23 cellular contexts compared by ENCODE assay signal in genomic region chr5:76289692-76290091, GRCh38.
"Had no signal": no experiment of that assay in that cellular context is flagged by ENCODE, and none has a peak within 500 bp of the region (broad histone marks: within the 10 kb centered on the region; RNA-seq: fewer than 3 reads in every experiment).

No MANE protein-coding gene starts in this region.

- H3K9me3 Mint-ChIP-seq: memory B cell; naive thymus-derived CD4-positive, alpha-beta T cell; natural killer cell treated with Interleukin-12 subunit alpha and Interleukin-12 subunit beta and Interleukin-15 and Interleukin-18, amount 100 ng/mL, for 72 hours; stimulated activated naive B cell treated with anti-CD40 and anti-IgM and Interleukin-4, amounts not matched to agents 10 μg/mL and 1 μg/mL and 100 μg/mL, for 72 hours had no signal

- H3K4me2 ChIP-seq: hepatocyte had no signal

- H2AFZ ChIP-seq: hepatocyte had no signal

- H3K9me3 ChIP-seq: left ventricle myocardium inferior, mucosa of descending colon, ovary, right atrium auricular region, stomach, testis, thyroid gland, transverse colon, upper lobe of right lung had no signal

- DNase-seq: islet precursor cell; left ventricle myocardium inferior; midbrain; mucosa of descending colon; naive thymus-derived CD4-positive, alpha-beta T cell; ovary; stimulated activated CD4-positive, alpha-beta T cell treated with anti-CD3 and anti-CD28 coated beads, Interleukin-12 subunit alpha, Interleukin-12 subunit beta, amount 100 ng/mL, for 4 hours; stimulated activated CD4-positive, alpha-beta T cell treated with anti-CD3 and anti-CD28 coated beads, Interleukin-15, amount 100 ng/mL, for 24 hours; stimulated activated CD4-positive, alpha-beta T cell treated with anti-CD3 and anti-CD28 coated beads, Interleukin-2, amount 100 ng/mL, for 24 hours; stimulated activated CD4-positive, alpha-beta T cell treated with anti-CD3 and anti-CD28 coated beads, Interleukin-4, amount 100 ng/mL, for 1 hour; stimulated activated naive B cell treated with anti-CD40 and anti-IgM and Interleukin-4, amounts not matched to agents 10 μg/mL and 1 μg/mL and 100 μg/mL, for 72 hours; stimulated activated naive CD8-positive, alpha-beta T cell treated with anti-CD3 and anti-CD28 coated beads, Interleukin-15, Interleukin-2, amounts not matched to agents 100 U/mL and 50 U/mL, for 24 hours; testis; transverse colon; upper lobe of right lung had no signal

- H3K4me3 Mint-ChIP-seq: memory B cell; naive thymus-derived CD4-positive, alpha-beta T cell; natural killer cell treated with Interleukin-12 subunit alpha and Interleukin-12 subunit beta and Interleukin-15 and Interleukin-18, amount 100 ng/mL, for 72 hours; stimulated activated naive B cell treated with anti-CD40 and anti-IgM and Interleukin-4, amounts not matched to agents 10 μg/mL and 1 μg/mL and 100 μg/mL, for 72 hours had no signal

- H3K27ac ChIP-seq: hepatocyte, left ventricle myocardium inferior, ovary, right atrium auricular region, skin epidermis, testis, transverse colon, upper lobe of right lung had no signal

- H3K27ac Mint-ChIP-seq: memory B cell; natural killer cell treated with Interleukin-12 subunit alpha and Interleukin-12 subunit beta and Interleukin-15 and Interleukin-18, amount 100 ng/mL, for 72 hours; stimulated activated naive B cell treated with anti-CD40 and anti-IgM and Interleukin-4, amounts not matched to agents 10 μg/mL and 1 μg/mL and 100 μg/mL, for 72 hours had no signal

- H3K4me3 ChIP-seq: hepatocyte, left ventricle myocardium inferior, lung, mucosa of descending colon, ovary, right atrium auricular region, skin epidermis, stomach, testis, thyroid gland, transverse colon, upper lobe of right lung had no signal

- H3K79me2 ChIP-seq: hepatocyte had no signal

- H3K4me1 ChIP-seq: left ventricle myocardium inferior, right atrium auricular region, testis, upper lobe of right lung had no signal

- H3K36me3 ChIP-seq: left ventricle myocardium inferior, ovary, right atrium auricular region, stomach, thyroid gland, transverse colon, upper lobe of right lung had no signal

- H3K27me3 ChIP-seq: hepatocyte, ovary, right atrium auricular region, stomach, testis, thyroid gland, transverse colon, upper lobe of right lung had no signal

- H3K27me3 Mint-ChIP-seq: natural killer cell treated with Interleukin-12 subunit alpha and Interleukin-12 subunit beta and Interleukin-15 and Interleukin-18, amount 100 ng/mL, for 72 hours; stimulated activated naive B cell treated with anti-CD40 and anti-IgM and Interleukin-4, amounts not matched to agents 10 μg/mL and 1 μg/mL and 100 μg/mL, for 72 hours had no signal

- H3K36me3 Mint-ChIP-seq: memory B cell; naive thymus-derived CD4-positive, alpha-beta T cell; natural killer cell treated with Interleukin-12 subunit alpha and Interleukin-12 subunit beta and Interleukin-15 and Interleukin-18, amount 100 ng/mL, for 72 hours; stimulated activated naive B cell treated with anti-CD40 and anti-IgM and Interleukin-4, amounts not matched to agents 10 μg/mL and 1 μg/mL and 100 μg/mL, for 72 hours had no signal
